ENCODE assay signal across 15 cellular contexts in the genomic region with DNA sequence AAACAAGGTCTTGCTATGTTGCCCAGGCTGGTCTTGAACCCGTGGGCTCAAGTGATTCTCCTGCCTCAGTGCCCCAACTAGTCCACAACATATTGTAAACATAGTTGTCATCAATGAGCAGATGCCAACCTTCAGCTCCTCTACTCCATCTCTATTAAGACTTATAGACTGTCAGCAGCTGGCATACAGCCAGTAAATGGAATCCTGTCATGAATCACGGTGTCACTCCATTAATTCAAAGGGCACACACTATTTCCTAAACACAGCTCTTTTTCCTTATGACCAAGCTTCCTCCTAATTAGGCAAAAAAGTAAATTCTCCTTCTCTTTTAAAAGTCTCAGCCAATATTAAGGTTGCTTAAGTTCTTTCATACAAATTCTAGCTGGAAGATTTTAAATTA.
DNase-seq lines count a peak whose midpoint lies in the region; ATAC-seq, FAIRE-seq and TF ChIP-seq lines count a peak whose summit lies in the region.
"Had no signal": no experiment of that assay in that cellular context is flagged by ENCODE, and none has a peak within 500 bp of the region (broad histone marks: within the 10 kb centered on the region; RNA-seq: fewer than 3 reads in every experiment).

No MANE protein-coding gene starts in this region.

- peaks cover 34% of the 10 kb centered on the region for H3K4me1 Mint-ChIP-seq in glutamatergic neuron (ENCODE audit: low read depth, unreplicated experiment)
- peaks cover 4 to 10% (median 10%) of the 10 kb centered on the region in 3 donors for H3K4me1 Mint-ChIP-seq in CD8-positive, alpha-beta memory T cell

- CTCF ChIA-PET in HEK293T (lab: Yijun Ruan, JAX): no interaction called here
- CTCF ChIA-PET in CD8-positive, alpha-beta memory T cell (lab: Charles Lee): no interaction called here

- H3K9me3 ChIP-seq in CD8-positive, alpha-beta memory T cell (ENCODE audit: low read length): no peaks in the 10 kb centered on the region
- H3K9me3 ChIP-seq in heart right ventricle: no peaks in the 10 kb centered on the region
- H3K9me3 ChIP-seq: transverse colon had no signal

- TF ChIP-seq CTCF in glutamatergic neuron (IDR thresholded peaks at IDR 0.05; ENCODE audit: partially characterized antibody, unreplicated experiment): no peak
- TF ChIP-seq CTCF in heart right ventricle (IDR thresholded peaks at IDR 0.05): no peak

- H3K36me3 Mint-ChIP-seq in glutamatergic neuron (ENCODE audit: unreplicated experiment): no peaks in the 10 kb centered on the region
- H3K36me3 Mint-ChIP-seq in CD8-positive, alpha-beta memory T cell: peaks cover 4 to 50% (median 20%) of the 10 kb centered on the region in 3 donors
- H3K36me3 Mint-ChIP-seq: brain had no signal

- no peak for ATAC-seq in heart right ventricle
- ATAC-seq: sciatic nerve had no signal

- no peaks in the 10 kb centered on the region for H3K36me3 ChIP-seq in CD8-positive, alpha-beta memory T cell (ENCODE audit: insufficient read depth, low read length)
- peaks cover 0 to 15% (median 0%) of the 10 kb centered on the region in 9 donors for H3K36me3 ChIP-seq in heart right ventricle

- 53 to 56% methylated on average over 2 of the region's 2 CpGs for WGBS in heart right ventricle, 2 donors

- POLR2A ChIA-PET in HEK293T (lab: Yijun Ruan, JAX): no interaction called here
- POLR2A ChIA-PET in CD8-positive, alpha-beta memory T cell (lab: Charles Lee): no interaction called here

- no peaks in the 10 kb centered on the region for H3K4me1 ChIP-seq in CD8-positive, alpha-beta memory T cell (ENCODE audit: insufficient read depth, low read length)
- H3K4me1 ChIP-seq in heart right ventricle: peaks cover 0 to 35% (median 23%) of the 10 kb centered on the region in 9 donors

- H3K27ac Mint-ChIP-seq in glutamatergic neuron (ENCODE audit: unreplicated experiment): peak overlapping the region; percentile 62
- no peak overlapping the region for H3K27ac Mint-ChIP-seq in CD8-positive, alpha-beta memory T cell
- H3K27ac Mint-ChIP-seq: brain had no signal

- H3K27me3 Mint-ChIP-seq in glutamatergic neuron (ENCODE audit: unreplicated experiment): peaks cover 3% of the 10 kb centered on the region
- H3K27me3 Mint-ChIP-seq in CD8-positive, alpha-beta memory T cell: no peaks in the 10 kb centered on the region

- intact Hi-C loops in heart right ventricle (cut with DNase I): loop anchor here in 1 of 10 donors (10.0 kb wide), 1 partner anchor 113 kb away; a partner anchor contains a TSS

- H3K4me3 ChIP-seq in CD8-positive, alpha-beta memory T cell (ENCODE audit: low read length): no peak overlapping the region
- H3K4me3 ChIP-seq in heart right ventricle: no peak overlapping the region
- H3K4me3 ChIP-seq: transverse colon had no signal

- H3K27me3 ChIP-seq in CD8-positive, alpha-beta memory T cell (ENCODE audit: insufficient read depth, low read length, poor library complexity, severe bottlenecking): no peaks in the 10 kb centered on the region
- no peaks in the 10 kb centered on the region for H3K27me3 ChIP-seq in heart right ventricle
- H3K27me3 ChIP-seq: transverse colon had no signal

- FAIRE-seq in RCC 7860 (lab: Jason Lieb, UNC): peak; percentile 28

- no peak overlapping the region for H3K27ac ChIP-seq in CD8-positive, alpha-beta memory T cell (ENCODE audit: low read depth, low read length)
- H3K27ac ChIP-seq in heart right ventricle: no peak overlapping the region
- H3K27ac ChIP-seq: C4-2B, transverse colon, VCaP had no signal

- DNase-seq in DMS153 treated with DMSO at 0.1 percent for 48 hours (lab: John Stamatoyannopoulos, UW; ENCODE audit: unreplicated experiment) (peak; percentile 12), HEK293T (ENCODE audit: extremely low spot score) (no peak), RCC 7860 (ENCODE audit: low spot score) (peak; percentile 9), glutamatergic neuron (no peak), heart right ventricle (no peak)
- no peak for DNase-seq in CD8-positive, alpha-beta memory T cell
- DNase-seq in activated T-cell treated with anti-CD3 and anti-CD28 coated beads, Interleukin-2, amount 50 U/mL, for 48 hours: no peak
- DNase-seq: activated naive CD4-positive, alpha-beta T cell; NCI-H1436; stimulated activated CD4-positive, alpha-beta T cell treated with anti-CD3 and anti-CD28 coated beads, Interleukin-4, amount 100 ng/mL, for 1 hour; transverse colon had no signal

- H3K9me3 Mint-ChIP-seq in glutamatergic neuron (ENCODE audit: unreplicated experiment): no peaks in the 10 kb centered on the region
- H3K9me3 Mint-ChIP-seq in CD8-positive, alpha-beta memory T cell: no peaks in the 10 kb centered on the region
- H3K9me3 Mint-ChIP-seq: brain had no signal

- H3K4me3 Mint-ChIP-seq in glutamatergic neuron (ENCODE audit: unreplicated experiment): no peak overlapping the region
- no peak overlapping the region for H3K4me3 Mint-ChIP-seq in CD8-positive, alpha-beta memory T cell
- H3K4me3 Mint-ChIP-seq: brain had no signal

TF ChIP-seq in HEK293T, 16 proteins besides CTCF, POLR2A, EP300 and RAD21:
- TF ChIP-seq CTBP1 (IDR thresholded peaks at IDR 0.05; ENCODE audit: borderline replicate concordance): no peak
- TF ChIP-seq, protein P1, sequence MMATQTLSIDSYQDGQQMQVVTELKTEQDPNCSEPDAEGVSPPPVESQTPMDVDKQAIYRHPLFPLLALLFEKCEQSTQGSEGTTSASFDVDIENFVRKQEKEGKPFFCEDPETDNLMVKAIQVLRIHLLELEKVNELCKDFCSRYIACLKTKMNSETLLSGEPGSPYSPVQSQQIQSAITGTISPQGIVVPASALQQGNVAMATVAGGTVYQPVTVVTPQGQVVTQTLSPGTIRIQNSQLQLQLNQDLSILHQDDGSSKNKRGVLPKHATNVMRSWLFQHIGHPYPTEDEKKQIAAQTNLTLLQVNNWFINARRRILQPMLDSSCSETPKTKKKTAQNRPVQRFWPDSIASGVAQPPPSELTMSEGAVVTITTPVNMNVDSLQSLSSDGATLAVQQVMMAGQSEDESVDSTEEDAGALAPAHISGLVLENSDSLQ (IDR thresholded peaks at IDR 0.05): peak; percentile 82
TF ChIP-seq in HEK293T: peak in this region for 1.

Comparison
In these comparisons a context has a peak if more than half of its experiments do, and no peak if none do; other contexts are left out.
1. DNase-seq: peak in DMS153 treated with DMSO at 0.1 percent for 48 hours (single experiment) and RCC 7860 (single experiment); none in HEK293T (single experiment), glutamatergic neuron (single experiment), CD8-positive, alpha-beta memory T cell (0 of 5), activated T-cell treated with anti-CD3 and anti-CD28 coated beads, Interleukin-2, amount 50 U/mL, for 48 hours (0 of 2) and heart right ventricle (0 of 2).